In the genomic region with DNA sequence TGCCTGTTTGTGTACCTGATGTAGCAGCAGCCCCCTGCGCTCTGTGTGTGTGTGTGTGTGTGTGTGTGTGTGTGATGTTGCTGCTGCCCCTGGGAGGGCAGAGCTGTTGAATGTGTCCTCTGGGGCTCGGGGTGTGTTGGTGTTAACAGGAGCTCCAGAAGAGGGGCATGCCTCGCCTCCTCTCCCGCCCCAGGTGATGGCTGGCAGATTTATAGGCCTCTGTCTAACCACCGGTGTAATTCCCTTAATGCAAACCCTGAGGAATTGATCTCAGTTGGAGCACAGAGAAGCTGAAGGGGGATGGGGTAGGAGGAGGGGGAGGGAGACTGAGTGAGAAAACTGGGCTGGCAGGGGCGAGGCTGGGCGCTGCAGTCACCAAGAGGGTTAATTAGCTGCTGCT, we compare ENCODE assay signal across 19 cellular contexts. TPM values are rescaled to one million over a fixed set of nuclear protein-coding genes. Genes with fewer than 3 reads are reported as not detected.
DNase-seq lines count a peak whose midpoint lies in the region; FAIRE-seq and TF ChIP-seq lines count a peak whose summit lies in the region.
"Had no signal": no experiment of that assay in that cellular context is flagged by ENCODE, and none has a peak within 500 bp of the region (broad histone marks: within the 10 kb centered on the region; RNA-seq: fewer than 3 reads in every experiment).

No MANE protein-coding gene starts in this region.

- no peaks in the 10 kb centered on the region for H3K36me3 ChIP-seq in HEK293 (ENCODE audit: control insufficient read depth in 2 of 2, insufficient read depth in 1 of 2, low read length in 2 of 2)
- H3K36me3 ChIP-seq in SJCRH30, result no peaks in the 10 kb centered on the region
- H3K36me3 ChIP-seq in prostate gland, result no peaks in the 10 kb centered on the region
- H3K36me3 ChIP-seq: BLaER1 treated with 17β-estradiol and CSF1 and Interleukin-3, amounts not matched to agents 10 nM and 100 nM had no signal

- CTCF ChIA-PET in HEK293 (lab: Yijun Ruan, JAX), result interaction anchor here (0.7 to 2.5 kb wide), 3 partner anchors 9 to 124 kb away, joined by 4 to 12 read pairs (median 6); no protein-coding TSS in a partner anchor

- H3K4me1 ChIP-seq in HEK293 (ENCODE audit: control insufficient read depth, insufficient read depth, low read length) (peaks cover 3% of the 10 kb centered on the region; the same call in 1 of the 2 replicates), SJCRH30 (no peaks in the 10 kb centered on the region), prostate gland (replicated peaks) (no peaks in the 10 kb centered on the region)

- H3K4me3 ChIP-seq in HEK293 (ENCODE audit: low read depth, low read length) (no peak overlapping the region), SJCRH30 (no peak overlapping the region), prostate gland (no peak overlapping the region)
- H3K4me3 ChIP-seq: BLaER1 treated with 17β-estradiol and CSF1 and Interleukin-3, amounts not matched to agents 10 nM and 100 nM had no signal

- H3K4me3 Mint-ChIP-seq in nephron progenitor cell (peak overlapping the region; percentile 23), mesothelial cell of epicardium (no peak overlapping the region)
- H3K4me3 Mint-ChIP-seq: CD8-positive, alpha-beta T cell; H9; T-cell had no signal

- FAIRE-seq in D721Med (lab: Jason Lieb, UNC), result no peak

- 76% methylated on average over 7 of the region's 7 CpGs for WGBS in prostate gland

- intact Hi-C loops in prostate gland (cut with DNase I), result no loop called here

- H3K9me3 Mint-ChIP-seq in nephron progenitor cell (no peaks in the 10 kb centered on the region), mesothelial cell of epicardium (no peaks in the 10 kb centered on the region)
- H3K9me3 Mint-ChIP-seq: CD8-positive, alpha-beta T cell; H9; T-cell had no signal

- H3K27ac Mint-ChIP-seq in nephron progenitor cell (no peak overlapping the region), mesothelial cell of epicardium (no peak overlapping the region)
- H3K27ac Mint-ChIP-seq: CD8-positive, alpha-beta T cell had no signal

- TF ChIP-seq CTCF in D721Med (IDR thresholded peaks at IDR 0.05; ENCODE audit: insufficient read depth, missing control alignments) (no peak), HEK293 (tag by site-specific recombination; IDR thresholded peaks at IDR 0.05) (no peak), nephron progenitor cell (IDR thresholded peaks at IDR 0.05) (no peak), prostate gland (IDR thresholded peaks at IDR 0.05) (no peak), mesothelial cell of epicardium (IDR thresholded peaks at IDR 0.05; ENCODE audit: unreplicated experiment) (no peak)

- H3K27me3 ChIP-seq in SJCRH30 (no peaks in the 10 kb centered on the region), prostate gland (replicated peaks; ENCODE audit: insufficient read depth) (no peaks in the 10 kb centered on the region)

- peaks cover 80% of the 10 kb centered on the region for H3K4me1 Mint-ChIP-seq in nephron progenitor cell
- peaks cover 40% of the 10 kb centered on the region for H3K4me1 Mint-ChIP-seq in mesothelial cell of epicardium

- DNase-seq in D721Med (ENCODE audit: insufficient read length, low spot score) (peak; percentile 83), NCI-H82 (lab: John Stamatoyannopoulos, UW) (peak; percentile 96), nephron progenitor cell (no peak), SJCRH30 (no peak), prostate gland (ENCODE audit: low spot score) (no peak), mesothelial cell of epicardium (ENCODE audit: low spot score in 2 of 2, unreplicated experiment in 2 of 2) (no peak)
- DNase-seq: Calu3; CD8-positive, alpha-beta T cell; H9; IMR-90; NCI-H146; NCI-H2029 treated with DMSO at 0.1 percent for 48 hours; NCI-H526 treated with DMSO at 0.1 percent for 48 hours; NK-92 treated with Interleukin-12 subunit alpha and Interleukin-12 subunit beta, amount 100 ng/mL, for 24 hours; OCI-M1; Right ventricle myocardium superior; T-cell had no signal

- H3K27ac ChIP-seq in HEK293 (ENCODE audit: extremely low read depth, low read depth, low read length) (no peak overlapping the region), SJCRH30 (no peak overlapping the region), prostate gland (no peak overlapping the region)
- H3K27ac ChIP-seq: BLaER1 treated with 17β-estradiol and CSF1 and Interleukin-3, amounts not matched to agents 10 nM and 100 nM had no signal

- POLR2A ChIA-PET in HEK293 (lab: Yijun Ruan, JAX), result interaction anchor here (0.6 to 1.0 kb wide), 2 partner anchors 20 to 23 kb away, joined by 3 read pairs; no protein-coding TSS in a partner anchor

- no peaks in the 10 kb centered on the region for H3K36me3 Mint-ChIP-seq in nephron progenitor cell (ENCODE audit: low read depth)
- H3K36me3 Mint-ChIP-seq in mesothelial cell of epicardium, result peaks cover 1% of the 10 kb centered on the region
- H3K36me3 Mint-ChIP-seq: CD8-positive, alpha-beta T cell; T-cell had no signal

- peaks cover 32% of the 10 kb centered on the region for H3K27me3 Mint-ChIP-seq in nephron progenitor cell (ENCODE audit: low read depth, poor library complexity)
- H3K27me3 Mint-ChIP-seq in mesothelial cell of epicardium (ENCODE audit: low read depth), result peaks cover 25% of the 10 kb centered on the region

- no peak for TF ChIP-seq POLR2A in prostate gland (IDR thresholded peaks at IDR 0.05)

- H3K9me3 ChIP-seq in HEK293 (ENCODE audit: control insufficient read depth, insufficient read depth, low read depth, low read length) (no peaks in the 10 kb centered on the region), SJCRH30 (replicated peaks) (no peaks in the 10 kb centered on the region), prostate gland (no peaks in the 10 kb centered on the region)
- H3K9me3 ChIP-seq: BLaER1 treated with 17β-estradiol and CSF1 and Interleukin-3, amounts not matched to agents 10 nM and 100 nM had no signal

TF ChIP-seq in HEK293, 187 proteins besides CTCF, POLR2A, EP300 and RAD21:
- 0 out of 2 replicates have a peak, but pooled peaks have one; percentile 8 for TF ChIP-seq ZBTB8A (tag by site-specific recombination; IDR thresholded peaks at IDR 0.05)
- TF ChIP-seq ZBTB17 (tag by site-specific recombination; IDR thresholded peaks at IDR 0.05), result peak; percentile 37; the same call in 1 of the 2 replicates
- TF ChIP-seq, protein P1, sequence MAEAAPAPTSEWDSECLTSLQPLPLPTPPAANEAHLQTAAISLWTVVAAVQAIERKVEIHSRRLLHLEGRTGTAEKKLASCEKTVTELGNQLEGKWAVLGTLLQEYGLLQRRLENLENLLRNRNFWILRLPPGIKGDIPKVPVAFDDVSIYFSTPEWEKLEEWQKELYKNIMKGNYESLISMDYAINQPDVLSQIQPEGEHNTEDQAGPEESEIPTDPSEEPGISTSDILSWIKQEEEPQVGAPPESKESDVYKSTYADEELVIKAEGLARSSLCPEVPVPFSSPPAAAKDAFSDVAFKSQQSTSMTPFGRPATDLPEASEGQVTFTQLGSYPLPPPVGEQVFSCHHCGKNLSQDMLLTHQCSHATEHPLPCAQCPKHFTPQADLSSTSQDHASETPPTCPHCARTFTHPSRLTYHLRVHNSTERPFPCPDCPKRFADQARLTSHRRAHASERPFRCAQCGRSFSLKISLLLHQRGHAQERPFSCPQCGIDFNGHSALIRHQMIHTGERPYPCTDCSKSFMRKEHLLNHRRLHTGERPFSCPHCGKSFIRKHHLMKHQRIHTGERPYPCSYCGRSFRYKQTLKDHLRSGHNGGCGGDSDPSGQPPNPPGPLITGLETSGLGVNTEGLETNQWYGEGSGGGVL (tag by site-specific recombination; IDR thresholded peaks at IDR 0.05), result peak; percentile 72
- TF ChIP-seq BCL11B (tag by site-specific recombination; IDR thresholded peaks at IDR 0.05; ENCODE audit: low read depth), result no peak
- 0 out of 2 replicates have a peak, but pooled peaks have one; percentile 9 for TF ChIP-seq ZFHX2 (tag by site-specific recombination; conservative IDR thresholded peaks at IDR 0.05)
- no peak for TF ChIP-seq ZNF670 (tag by site-specific recombination; IDR thresholded peaks at IDR 0.05; ENCODE audit: low read depth)
- no peak for TF ChIP-seq REPIN1 (tag by site-specific recombination; IDR thresholded peaks at IDR 0.05; ENCODE audit: low read depth)
- TF ChIP-seq, protein P2, sequence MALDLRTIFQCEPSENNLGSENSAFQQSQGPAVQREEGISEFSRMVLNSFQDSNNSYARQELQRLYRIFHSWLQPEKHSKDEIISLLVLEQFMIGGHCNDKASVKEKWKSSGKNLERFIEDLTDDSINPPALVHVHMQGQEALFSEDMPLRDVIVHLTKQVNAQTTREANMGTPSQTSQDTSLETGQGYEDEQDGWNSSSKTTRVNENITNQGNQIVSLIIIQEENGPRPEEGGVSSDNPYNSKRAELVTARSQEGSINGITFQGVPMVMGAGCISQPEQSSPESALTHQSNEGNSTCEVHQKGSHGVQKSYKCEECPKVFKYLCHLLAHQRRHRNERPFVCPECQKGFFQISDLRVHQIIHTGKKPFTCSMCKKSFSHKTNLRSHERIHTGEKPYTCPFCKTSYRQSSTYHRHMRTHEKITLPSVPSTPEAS (tag by site-specific recombination; IDR thresholded peaks at IDR 0.05), result peak; percentile 58
- no peak for TF ChIP-seq ZNF2 (tag by site-specific recombination; IDR thresholded peaks at IDR 0.05)
- TF ChIP-seq, protein P3, sequence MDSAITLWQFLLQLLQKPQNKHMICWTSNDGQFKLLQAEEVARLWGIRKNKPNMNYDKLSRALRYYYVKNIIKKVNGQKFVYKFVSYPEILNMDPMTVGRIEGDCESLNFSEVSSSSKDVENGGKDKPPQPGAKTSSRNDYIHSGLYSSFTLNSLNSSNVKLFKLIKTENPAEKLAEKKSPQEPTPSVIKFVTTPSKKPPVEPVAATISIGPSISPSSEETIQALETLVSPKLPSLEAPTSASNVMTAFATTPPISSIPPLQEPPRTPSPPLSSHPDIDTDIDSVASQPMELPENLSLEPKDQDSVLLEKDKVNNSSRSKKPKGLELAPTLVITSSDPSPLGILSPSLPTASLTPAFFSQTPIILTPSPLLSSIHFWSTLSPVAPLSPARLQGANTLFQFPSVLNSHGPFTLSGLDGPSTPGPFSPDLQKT (IDR thresholded peaks at IDR 0.05; ENCODE audit: borderline replicate concordance, low read depth, low read length), result no peak
- TF ChIP-seq EGR2 (tag by site-specific recombination; IDR thresholded peaks at IDR 0.05; ENCODE audit: low read depth), result 0 out of 2 replicates have a peak, but pooled peaks have one; percentile 23
- peak; percentile 23; the same call in 1 of the 2 replicates for TF ChIP-seq GLIS1 (tag by site-specific recombination; IDR thresholded peaks at IDR 0.05)
- TF ChIP-seq ZIC2 (tag by site-specific recombination; IDR thresholded peaks at IDR 0.05), result peak; percentile 49; the same call in 1 of the 2 replicates

RNA-seq across cellular contexts. Expression of a gene that starts 10.0 kb away (rescaled TPM):
- 3.5 and 4.2 TPM in 2 replicates for total RNA-seq in SJCRH30 (2014; rRNA removed; shearing (Covaris generic))
- total RNA-seq in prostate gland (1 to 10 TPM; 3.4 to 6.6 TPM), mesothelial cell of epicardium (26.1 to 29.0 TPM (median 26.9 TPM) in 3 replicates)
- total RNA-seq: Calu3, T-cell had no signal

RNA-seq across cellular contexts. Expression of a gene that starts 23.5 kb away (rescaled TPM):
- total RNA-seq in SJCRH30 (2014; rRNA removed; shearing (Covaris generic)), result 12.0 and 13.1 TPM in 2 replicates
- total RNA-seq in prostate gland (100 to 1,000 TPM; 188 to 208 TPM), mesothelial cell of epicardium (71.3 to 71.7 TPM (median 71.4 TPM) in 3 replicates)

RNA-seq across cellular contexts. Expression of a gene that starts 38.0 kb away (rescaled TPM):
- total RNA-seq in SJCRH30 (2014; rRNA removed; shearing (Covaris generic)), result not detected in 2 replicates
- total RNA-seq in prostate gland (100 to 1,000 TPM in 1 of 2 donors, 10 to 100 TPM in 1; 60.8 to 108 TPM), mesothelial cell of epicardium (14.2 to 15.1 TPM (median 14.7 TPM) in 3 replicates)
- total RNA-seq: CD8-positive, alpha-beta T cell; IMR-90 had no signal

Comparison
In these comparisons a context has a peak if more than half of its experiments do, and no peak if none do; other contexts are left out.
1. DNase-seq: peak in D721Med (single experiment) and NCI-H82 (single experiment); none in nephron progenitor cell (single experiment), SJCRH30 (0 of 2), prostate gland (single experiment) and mesothelial cell of epicardium (0 of 2).
2. RNA of a gene that starts 38.0 kb away (total RNA-seq): 60.8 to 108 TPM in prostate gland and 14.2 to 15.1 TPM in mesothelial cell of epicardium; not detected in SJCRH30; every median in the first group is over 10 times any median in the second.